ENCODE assay signal across 8 cellular contexts in genomic region chr6:28104392-28105250, GRCh38. TPM values are rescaled to one million over a fixed set of nuclear protein-coding genes. Genes with fewer than 3 reads are reported as not detected.
DNase-seq lines count a peak whose midpoint lies in the region; ATAC-seq, FAIRE-seq and TF ChIP-seq lines count a peak whose summit lies in the region.

No MANE protein-coding gene starts in this region.

- H3K36me3 Mint-ChIP-seq in activated T-helper 2 cell treated with anti-CD3 and anti-CD28 coated beads, Interferon-gamma antibody, Interleukin-2, Interleukin-4, amounts not matched to agents 10 μg/mL and 5 μg/mL and 100 μg/mL, durations not matched to agents 14 hours and 24 hours and 36 hours (ENCODE audit: low read depth) = no peaks in the 10 kb centered on the region
- no peaks in the 10 kb centered on the region for H3K36me3 Mint-ChIP-seq in nephron progenitor cell (ENCODE audit: low read depth)

- H3K4me2 ChIP-seq in DND-41 (ENCODE audit: insufficient read depth, low read length) = no peak overlapping the region

- no peaks in the 10 kb centered on the region for H3K4me1 ChIP-seq in DND-41 (ENCODE audit: insufficient read depth, low read length)

- H3K36me3 ChIP-seq in DND-41 (ENCODE audit: insufficient read depth, low read length) (no peaks in the 10 kb centered on the region), KOPT-K1 (ENCODE audit: insufficient read depth, low read length) (no peaks in the 10 kb centered on the region)

- FAIRE-seq in RCC 7860 (lab: Jason Lieb, UNC) = no peak

- no peaks in the 10 kb centered on the region for H3K27me3 ChIP-seq in DND-41 (ENCODE audit: insufficient read depth, low read length, poor library complexity)

- H3K9me3 Mint-ChIP-seq in activated T-helper 2 cell treated with anti-CD3 and anti-CD28 coated beads, Interferon-gamma antibody, Interleukin-2, Interleukin-4, amounts not matched to agents 10 μg/mL and 5 μg/mL and 100 μg/mL, durations not matched to agents 14 hours and 24 hours and 36 hours = peaks cover 18% of the 10 kb centered on the region
- H3K9me3 Mint-ChIP-seq in nephron progenitor cell = peaks cover 21% of the 10 kb centered on the region

- ATAC-seq in DND-41 (ENCODE audit: insufficient read depth, low read depth) = peak; percentile 45; the same call in 1 of the 3 replicates
- ATAC-seq in GM21717 (IDR thresholded peaks at IDR 0.05; ENCODE audit: unreplicated experiment) = peak; percentile 99
- ATAC-seq in stimulated activated naive CD8-positive, alpha-beta T cell treated with anti-CD3 and anti-CD28 coated beads, Interleukin-15, Interleukin-2, amounts not matched to agents 100 U/mL and 50 U/mL, for 24 hours = peak; percentile 100

- H3K27me3 Mint-ChIP-seq in activated T-helper 2 cell treated with anti-CD3 and anti-CD28 coated beads, Interferon-gamma antibody, Interleukin-2, Interleukin-4, amounts not matched to agents 10 μg/mL and 5 μg/mL and 100 μg/mL, durations not matched to agents 14 hours and 24 hours and 36 hours (ENCODE audit: low read depth) = peaks cover 25% of the 10 kb centered on the region
- peaks cover 60% of the 10 kb centered on the region for H3K27me3 Mint-ChIP-seq in nephron progenitor cell (ENCODE audit: low read depth, poor library complexity)

- H3K4me1 Mint-ChIP-seq in activated T-helper 2 cell treated with anti-CD3 and anti-CD28 coated beads, Interferon-gamma antibody, Interleukin-2, Interleukin-4, amounts not matched to agents 10 μg/mL and 5 μg/mL and 100 μg/mL, durations not matched to agents 14 hours and 24 hours and 36 hours (ENCODE audit: low read depth) = peaks cover 11% of the 10 kb centered on the region
- peaks cover 5% of the 10 kb centered on the region for H3K4me1 Mint-ChIP-seq in nephron progenitor cell

- no peak overlapping the region for H3K4me3 ChIP-seq in DND-41 (ENCODE audit: low read depth in 1 of 2, low read length in 2 of 2)

- no peak for TF ChIP-seq CTCF in DND-41 (IDR thresholded peaks at IDR 0.05; ENCODE audit: borderline replicate concordance, extremely low read depth, low read length, poor library complexity, severe bottlenecking)
- peak; percentile 52 for TF ChIP-seq CTCF in nephron progenitor cell (IDR thresholded peaks at IDR 0.05)

- peak overlapping the region; percentile 66 for H3K27ac Mint-ChIP-seq in activated T-helper 2 cell treated with anti-CD3 and anti-CD28 coated beads, Interferon-gamma antibody, Interleukin-2, Interleukin-4, amounts not matched to agents 10 μg/mL and 5 μg/mL and 100 μg/mL, durations not matched to agents 14 hours and 24 hours and 36 hours
- no peak overlapping the region for H3K27ac Mint-ChIP-seq in nephron progenitor cell

- peak overlapping the region; percentile 83 for H3K4me3 Mint-ChIP-seq in activated T-helper 2 cell treated with anti-CD3 and anti-CD28 coated beads, Interferon-gamma antibody, Interleukin-2, Interleukin-4, amounts not matched to agents 10 μg/mL and 5 μg/mL and 100 μg/mL, durations not matched to agents 14 hours and 24 hours and 36 hours (ENCODE audit: low read depth)
- peak overlapping the region; percentile 89 for H3K4me3 Mint-ChIP-seq in nephron progenitor cell

- no peaks in the 10 kb centered on the region for H3K79me2 ChIP-seq in DND-41 (ENCODE audit: insufficient read depth, low read length)

- H3K27ac ChIP-seq in DND-41 (ENCODE audit: low read length) (no peak overlapping the region), KOPT-K1 (ENCODE audit: low read depth, low read length, poor library complexity, severe bottlenecking) (peak overlapping the region; percentile 57)

- H3K9me3 ChIP-seq in DND-41 (ENCODE audit: insufficient read depth, low read length, severe bottlenecking) (no peaks in the 10 kb centered on the region), KOPT-K1 (ENCODE audit: insufficient read depth, low read length, poor library complexity, severe bottlenecking) (no peaks in the 10 kb centered on the region)

- no peaks in the 10 kb centered on the region for H4K20me1 ChIP-seq in DND-41 (ENCODE audit: insufficient read depth, low read length)

- H2AFZ ChIP-seq in DND-41 (ENCODE audit: low read depth, low read length) = no peak overlapping the region

- intact Hi-C loops in activated T-helper 2 cell treated with anti-CD3 and anti-CD28 coated beads, Interferon-gamma antibody, Interleukin-2, Interleukin-4, amounts not matched to agents 10 μg/mL and 5 μg/mL and 100 μg/mL, durations not matched to agents 14 hours and 24 hours and 36 hours (cut with micrococcal nuclease) = loop anchor here (1.0 to 2.0 kb wide), 3 partner anchors 20 to 32 kb away; partner anchors contain the start of gene ZSCAN16

- DNase-seq in DND-41 (no peak), RCC 7860 (ENCODE audit: low spot score) (peak; percentile 44), fibroblast of the conjunctiva (ENCODE audit: low read depth) (peak; percentile 56), nephron progenitor cell (peak; percentile 74)
- DNase-seq in activated T-helper 2 cell treated with anti-CD3 and anti-CD28 coated beads, Interferon-gamma antibody, Interleukin-2, Interleukin-4, amounts not matched to agents 10 μg/mL and 5 μg/mL and 100 μg/mL, durations not matched to agents 14 hours and 24 hours and 36 hours (ENCODE audit: low spot score) = peak; percentile 76
- peak; percentile 84 for DNase-seq in stimulated activated naive CD8-positive, alpha-beta T cell treated with anti-CD3 and anti-CD28 coated beads, Interleukin-15, Interleukin-2, amounts not matched to agents 100 U/mL and 50 U/mL, for 24 hours

- H3K9ac ChIP-seq in DND-41 (ENCODE audit: low read depth, low read length) = no peak overlapping the region

RNA-seq across cellular contexts. Expression of gene ZSCAN16, which starts 19.8 kb away (rescaled TPM):
- 4.0 TPM in 2 replicates for total RNA-seq in activated T-helper 2 cell treated with anti-CD3 and anti-CD28 coated beads, Interferon-gamma antibody, Interleukin-2, Interleukin-4, amounts not matched to agents 10 μg/mL and 5 μg/mL and 100 μg/mL, durations not matched to agents 14 hours and 24 hours and 36 hours

RNA-seq across cellular contexts. Expression of gene ZNF165, which starts 24.3 kb away (rescaled TPM):
- total RNA-seq in activated T-helper 2 cell treated with anti-CD3 and anti-CD28 coated beads, Interferon-gamma antibody, Interleukin-2, Interleukin-4, amounts not matched to agents 10 μg/mL and 5 μg/mL and 100 μg/mL, durations not matched to agents 14 hours and 24 hours and 36 hours = 0.34 TPM in 2 replicates

RNA-seq across cellular contexts. Expression of gene ZKSCAN8, which starts 37.1 kb away (rescaled TPM):
- total RNA-seq in activated T-helper 2 cell treated with anti-CD3 and anti-CD28 coated beads, Interferon-gamma antibody, Interleukin-2, Interleukin-4, amounts not matched to agents 10 μg/mL and 5 μg/mL and 100 μg/mL, durations not matched to agents 14 hours and 24 hours and 36 hours = 17.9 and 20.8 TPM in 2 replicates

Comparison
In these comparisons a context has a peak if more than half of its experiments do, and no peak if none do; other contexts are left out.
1. ATAC-seq: peak in every context shown above with its lines; median percentile 100 in stimulated activated naive CD8-positive, alpha-beta T cell treated with anti-CD3 and anti-CD28 coated beads, Interleukin-15, Interleukin-2, amounts not matched to agents 100 U/mL and 50 U/mL, for 24 hours; 99 in GM21717; 45 in DND-41.